12 cellular contexts compared by ENCODE assay signal in genomic region chr2:36486546-36487044, GRCh38.
DNase-seq lines count a peak whose midpoint lies in the region; ATAC-seq, FAIRE-seq and TF ChIP-seq lines count a peak whose summit lies in the region.
"Had no signal": no experiment of that assay in that cellular context is flagged by ENCODE, and none has a peak within 500 bp of the region (broad histone marks: within the 10 kb centered on the region; RNA-seq: fewer than 3 reads in every experiment).

No MANE protein-coding gene starts in this region.

- no peak for ATAC-seq in activated naive CD4-positive, alpha-beta T cell treated with anti-CD3 and anti-CD28 coated beads, Interleukin-2, amount 50 U/mL, for 72 hours
- ATAC-seq in HG03469 (IDR thresholded peaks at IDR 0.05; ENCODE audit: unreplicated experiment), result no peak

- H3K27me3 Mint-ChIP-seq in Caco-2 (ENCODE audit: insufficient read depth, unreplicated experiment) (no peaks in the 10 kb centered on the region), osteocyte (ENCODE audit: unreplicated experiment) (no peaks in the 10 kb centered on the region)

- no peaks in the 10 kb centered on the region; the same call in 1 of the 2 replicates for H3K36me3 ChIP-seq in Caco-2 (ENCODE audit: control insufficient read depth, insufficient read depth, low read length)
- H3K36me3 ChIP-seq in SK-N-SH (replicated peaks in 1 of 2; ENCODE audit: control insufficient read depth in 1 of 2, insufficient read depth in 2 of 2, low read length in 1 of 2), result peaks cover 28 to 61% of the 10 kb centered on the region in 2 experiments

- no peaks in the 10 kb centered on the region for H3K9me3 ChIP-seq in Caco-2
- no peaks in the 10 kb centered on the region for H3K9me3 ChIP-seq in SK-N-SH

- peak overlapping the region; percentile 33 for H3K4me3 Mint-ChIP-seq in Caco-2 (ENCODE audit: unreplicated experiment)
- H3K4me3 Mint-ChIP-seq in osteocyte (ENCODE audit: unreplicated experiment), result no peak overlapping the region
- H3K4me3 Mint-ChIP-seq: IgD-negative memory B cell had no signal

- no peak overlapping the region for H2AFZ ChIP-seq in SK-N-SH (ENCODE audit: low read depth)

- DNase-seq in Caco-2 (no peak), SK-N-SH (no peak), fibroblast of the aortic adventitia (ENCODE audit: low read depth) (peak; percentile 85), osteocyte (ENCODE audit: extremely low spot score, unreplicated experiment) (no peak), GM12892 (ENCODE audit: insufficient read length) (no peak), NCI-H1930 (lab: John Stamatoyannopoulos, UW) (no peak)
- no peak for DNase-seq in activated naive CD4-positive, alpha-beta T cell treated with anti-CD3 and anti-CD28 coated beads, Interleukin-2, amount 50 U/mL, for 72 hours (ENCODE audit: low spot score in 2 of 2)
- DNase-seq: activated effector memory CD4-positive, alpha-beta T cell treated with Interleukin-2 at 50 U/mL for 16 hours; DMS53; midbrain had no signal

- FAIRE-seq in GM12892 (lab: Jason Lieb, UNC), result no peak

- no peaks in the 10 kb centered on the region for H3K9me3 Mint-ChIP-seq in Caco-2 (ENCODE audit: unreplicated experiment)
- no peaks in the 10 kb centered on the region for H3K9me3 Mint-ChIP-seq in osteocyte (ENCODE audit: unreplicated experiment)
- no peaks in the 10 kb centered on the region for H3K9me3 Mint-ChIP-seq in activated naive CD4-positive, alpha-beta T cell treated with anti-CD3 and anti-CD28 coated beads, Interleukin-2, amount 50 U/mL, for 72 hours
- H3K9me3 Mint-ChIP-seq: IgD-negative memory B cell had no signal

- WGBS in SK-N-SH (ENCODE audit: low lambda C conversion rate), result 21% methylated on average over 1 of the region's 1 CpG

- no peaks in the 10 kb centered on the region for H3K9me2 ChIP-seq in SK-N-SH

- no peak for TF ChIP-seq CTCF in Caco-2 (IDR thresholded peaks at IDR 0.05; ENCODE audit: insufficient read depth in 1 of 2, low read depth in 1 of 2, low read length in 1 of 2, severe bottlenecking in 1 of 2, unreplicated experiment in 1 of 2)
- TF ChIP-seq CTCF in SK-N-SH (IDR thresholded peaks at IDR 0.05), result no peak
- no peak for TF ChIP-seq CTCF in fibroblast of the aortic adventitia (IDR thresholded peaks at IDR 0.05; ENCODE audit: insufficient read depth, low read length)
- no peak for TF ChIP-seq CTCF in osteocyte (IDR thresholded peaks at IDR 0.05)

- H3K9ac ChIP-seq in SK-N-SH, result peak overlapping the region; percentile 57

- POLR2A ChIA-PET in Caco-2 (lab: Charles Lee), result interaction anchor here (0.6 kb wide), 1 partner anchor 30 kb away, joined by 3 read pairs; no protein-coding TSS in a partner anchor
- POLR2A ChIA-PET in SK-N-SH (lab: Yijun Ruan, JAX), result no interaction called here

- H3K4me3 ChIP-seq in Caco-2 (ENCODE audit: low read depth, low read length), result no peak overlapping the region
- H3K4me3 ChIP-seq in SK-N-SH (ENCODE audit: low read depth in 2 of 2, low read length in 1 of 2), result no peak overlapping the region
- no peak overlapping the region for H3K4me3 ChIP-seq in fibroblast of the aortic adventitia (ENCODE audit: low read depth, low read length)

- intact Hi-C loops in Caco-2 (cut with micrococcal nuclease; ENCODE audit: unreplicated experiment), result loop anchor here (1.0 kb wide), 3 partner anchors 16 to 172 kb away; no protein-coding TSS in a partner anchor

- peak overlapping the region; percentile 46 for H3K4me2 ChIP-seq in SK-N-SH

- no peak for TF ChIP-seq POLR2A in GM12892 (IDR thresholded peaks at IDR 0.05; ENCODE audit: low read depth, low read length)

- TF ChIP-seq RAD21 in SK-N-SH (IDR thresholded peaks at IDR 0.05; ENCODE audit: low read length), result no peak

- H3F3A ChIP-seq in SK-N-SH (replicated peaks; ENCODE audit: insufficient read depth), result peaks cover 71% of the 10 kb centered on the region

- H3K27ac Mint-ChIP-seq in Caco-2 (ENCODE audit: unreplicated experiment), result peak overlapping the region; percentile 91
- peak overlapping the region; percentile 97 for H3K27ac Mint-ChIP-seq in osteocyte (ENCODE audit: unreplicated experiment)
- no peak overlapping the region for H3K27ac Mint-ChIP-seq in activated naive CD4-positive, alpha-beta T cell treated with anti-CD3 and anti-CD28 coated beads, Interleukin-2, amount 50 U/mL, for 72 hours
- H3K27ac Mint-ChIP-seq: IgD-negative memory B cell had no signal

- H3K4me1 Mint-ChIP-seq in Caco-2 (ENCODE audit: low read depth, unreplicated experiment) (peaks cover 79% of the 10 kb centered on the region), osteocyte (ENCODE audit: unreplicated experiment) (peaks cover 86% of the 10 kb centered on the region)
- H3K4me1 Mint-ChIP-seq: IgD-negative memory B cell had no signal

- no peaks in the 10 kb centered on the region for H4K20me1 ChIP-seq in SK-N-SH (ENCODE audit: insufficient read depth)

- TF ChIP-seq EP300 in SK-N-SH (IDR thresholded peaks at IDR 0.05; ENCODE audit: borderline replicate concordance in 1 of 2, low read depth in 1 of 2, low read length in 1 of 2), result peak; percentile 29 to 99; a peak in 3 of 4 replicates

- H3K4me1 ChIP-seq in Caco-2, result peaks cover 100% of the 10 kb centered on the region
- H3K4me1 ChIP-seq in SK-N-SH (ENCODE audit: control insufficient read depth in 1 of 2, insufficient read depth in 2 of 2, low read depth in 1 of 2, low read length in 1 of 2), result peaks cover 0 to 93% of the 10 kb centered on the region in 2 experiments

- H3K36me3 Mint-ChIP-seq in Caco-2 (ENCODE audit: insufficient read depth, unreplicated experiment), result peaks cover 98% of the 10 kb centered on the region
- H3K36me3 Mint-ChIP-seq in osteocyte (ENCODE audit: unreplicated experiment), result peaks cover 30% of the 10 kb centered on the region
- no peaks in the 10 kb centered on the region for H3K36me3 Mint-ChIP-seq in activated naive CD4-positive, alpha-beta T cell treated with anti-CD3 and anti-CD28 coated beads, Interleukin-2, amount 50 U/mL, for 72 hours

- CTCF ChIA-PET in Caco-2 (lab: Charles Lee), result interaction anchor here (0.8 to 1.7 kb wide), 2 partner anchors 27 to 129 kb away, joined by 3 to 10 read pairs; no protein-coding TSS in a partner anchor
- CTCF ChIA-PET in SK-N-SH (lab: Yijun Ruan, JAX), result no interaction called here

- no TSS peak for BruUV-seq in Caco-2 (replicated peaks; lab: Mats Ljungman, UMichigan)

- H3K27me3 ChIP-seq in Caco-2 (replicated peaks; ENCODE audit: control insufficient read depth, insufficient read depth, low read length) (no peaks in the 10 kb centered on the region), SK-N-SH (ENCODE audit: insufficient read depth) (no peaks in the 10 kb centered on the region)

- peaks cover 75% of the 10 kb centered on the region for H3K79me2 ChIP-seq in SK-N-SH (ENCODE audit: insufficient read depth)

- peak overlapping the region; percentile 86 to 91; a peak in 3 of 4 replicates for H3K27ac ChIP-seq in SK-N-SH (ENCODE audit: low read depth in 2 of 2, low read length in 1 of 2)

TF ChIP-seq in SK-N-SH, 30 proteins besides CTCF, POLR2A, EP300 and RAD21 (continues in another document):
- TF ChIP-seq FOSL2 (IDR thresholded peaks at IDR 0.05; ENCODE audit: borderline replicate concordance, low read depth), result peak; percentile 77
- TF ChIP-seq TEAD4 (IDR thresholded peaks at IDR 0.05; ENCODE audit: borderline replicate concordance, insufficient read depth), result peak; percentile 100
- TF ChIP-seq RCOR1 (IDR thresholded peaks at IDR 0.05; ENCODE audit: low read length), result no peak
- peak; percentile 81; the same call in 1 of the 2 replicates for TF ChIP-seq MEF2A (IDR thresholded peaks at IDR 0.05; ENCODE audit: borderline replicate concordance, low read depth)
- peak; percentile 43; the same call in 1 of the 2 replicates for TF ChIP-seq ZBTB33 (IDR thresholded peaks at IDR 0.05; ENCODE audit: borderline replicate concordance, low read depth)
- no peak for TF ChIP-seq GABPA (IDR thresholded peaks at IDR 0.05; ENCODE audit: low read depth)
- no peak for TF ChIP-seq SMC3 (IDR thresholded peaks at IDR 0.05; ENCODE audit: low read depth, low read length)
- no peak; the same call in 1 of the 2 replicates for TF ChIP-seq ELF1 (IDR thresholded peaks at IDR 0.05)
- TF ChIP-seq NFIC (IDR thresholded peaks at IDR 0.05; ENCODE audit: borderline replicate concordance), result peak; percentile 87
- TF ChIP-seq RFX5 (IDR thresholded peaks at IDR 0.05; ENCODE audit: low read length), result no peak
- TF ChIP-seq PBX3 (IDR thresholded peaks at IDR 0.05), result peak; percentile 94
- TF ChIP-seq POLR2AphosphoS5 (IDR thresholded peaks at IDR 0.05; ENCODE audit: low read depth, low read length), result peak; percentile 89
- peak; percentile 93 for TF ChIP-seq RXRA (IDR thresholded peaks at IDR 0.05; ENCODE audit: borderline replicate concordance, low read depth)
- no peak for TF ChIP-seq CHD2 (IDR thresholded peaks at IDR 0.05; ENCODE audit: low read length, partially characterized antibody)
- no peak for TF ChIP-seq YY1 (IDR thresholded peaks at IDR 0.05; ENCODE audit: low read depth)
- peak; percentile 99 for TF ChIP-seq TCF12 (IDR thresholded peaks at IDR 0.05)
- no peak for TF ChIP-seq NRF1 (IDR thresholded peaks at IDR 0.05; ENCODE audit: low read depth, low read length)
- TF ChIP-seq JUND (IDR thresholded peaks at IDR 0.05), result peak; percentile 93
- TF ChIP-seq SIN3A (IDR thresholded peaks at IDR 0.05; ENCODE audit: borderline replicate concordance, low read depth, low read length), result no peak

Comparison
In these comparisons a context has a peak if more than half of its experiments do, and no peak if none do; other contexts are left out.
1. H3K27ac Mint-ChIP-seq: peak in Caco-2 (single experiment) and osteocyte (single experiment); none in activated naive CD4-positive, alpha-beta T cell treated with anti-CD3 and anti-CD28 coated beads, Interleukin-2, amount 50 U/mL, for 72 hours (0 of 2).